20 cellular contexts compared by ENCODE assay signal in genomic region chr1:58804853-58805252, GRCh38. TPM values are rescaled to one million over a fixed set of nuclear protein-coding genes. Genes with fewer than 3 reads are reported as not detected.
A peak's percentile ranks its signal among the peaks of the same experiment; 100 is the strongest.
DNase-seq lines count a peak whose midpoint lies in the region; ATAC-seq, FAIRE-seq and TF ChIP-seq lines count a peak whose summit lies in the region.
"Had no signal": no experiment of that assay in that cellular context is flagged by ENCODE, and none has a peak within 500 bp of the region (broad histone marks: within the 10 kb centered on the region; RNA-seq: fewer than 3 reads in every experiment).

No MANE protein-coding gene starts in this region.

- H3K27ac ChIP-seq in breast epithelium (no peak overlapping the region), hepatocyte (peak overlapping the region; percentile 68), kidney (ENCODE audit: low read depth in 2 of 2, low read length in 2 of 2) (no peak overlapping the region)
- H3K27ac ChIP-seq: body of pancreas, tibial artery had no signal

- FAIRE-seq in kidney (lab: Jason Lieb, UNC) = no peak

- TF ChIP-seq CTCF in MCF 10A (IDR thresholded peaks at IDR 0.05; ENCODE audit: unreplicated experiment) (no peak), breast epithelium (IDR thresholded peaks at IDR 0.05) (no peak), hepatocyte (IDR thresholded peaks at IDR 0.05; ENCODE audit: poor library complexity) (no peak), kidney (IDR thresholded peaks at IDR 0.05; ENCODE audit: borderline replicate concordance, extremely low read depth, insufficient read depth) (no peak)

- H3K36me3 Mint-ChIP-seq in MCF 10A (ENCODE audit: insufficient read depth, unreplicated experiment) = no peaks in the 10 kb centered on the region

- ATAC-seq in HG02610 (IDR thresholded peaks at IDR 0.05; ENCODE audit: unreplicated experiment) = no peak
- no peak for ATAC-seq in GM19395 (IDR thresholded peaks at IDR 0.05; ENCODE audit: unreplicated experiment)
- ATAC-seq: body of pancreas, sciatic nerve had no signal

- H3K9ac ChIP-seq in kidney (ENCODE audit: low read length in 2 of 2) = no peak overlapping the region

- CTCF ChIA-PET in MCF 10A (lab: Yijun Ruan, JAX) = no interaction called here

- H3K9me2 ChIP-seq in hepatocyte (replicated peaks; ENCODE audit: insufficient read depth) = no peaks in the 10 kb centered on the region

- no peaks in the 10 kb centered on the region for H4K20me1 ChIP-seq in hepatocyte (ENCODE audit: insufficient read depth, poor library complexity, severe bottlenecking)

- no peak for TF ChIP-seq POLR2A in breast epithelium (IDR thresholded peaks at IDR 0.05)

- no peaks in the 10 kb centered on the region for H3K4me1 ChIP-seq in breast epithelium
- H3K4me1 ChIP-seq in hepatocyte (ENCODE audit: insufficient read depth) = peaks cover 10% of the 10 kb centered on the region
- peaks cover 0 to 2% of the 10 kb centered on the region in 2 donors for H3K4me1 ChIP-seq in kidney (ENCODE audit: control insufficient read depth in 1 of 2, insufficient read depth in 1 of 2, low read depth in 1 of 2, low read length in 2 of 2)

- H3K27me3 ChIP-seq in breast epithelium (no peaks in the 10 kb centered on the region), hepatocyte (no peaks in the 10 kb centered on the region)
- H3K27me3 ChIP-seq: body of pancreas, tibial artery had no signal

- H3K27ac Mint-ChIP-seq in MCF 10A (ENCODE audit: low read depth, unreplicated experiment) = peak overlapping the region; percentile 2
- H3K27ac Mint-ChIP-seq: activated naive CD4-positive, alpha-beta T cell treated with anti-CD3 and anti-CD28 coated beads for 36 hours; HFFc6 had no signal

- POLR2A ChIA-PET in MCF 10A (lab: Yijun Ruan, JAX) = interaction anchor here (0.6 to 1.5 kb wide), 3 partner anchors 9 to 208 kb away, joined by 3 to 4 read pairs (median 3); partner anchors contain the start of gene JUN

- no peaks in the 10 kb centered on the region for H3K9me3 ChIP-seq in breast epithelium
- H3K9me3 ChIP-seq in hepatocyte (ENCODE audit: low read depth) = no peaks in the 10 kb centered on the region
- H3K9me3 ChIP-seq in kidney (ENCODE audit: control insufficient read depth in 1 of 2, low read length in 2 of 2) = no peaks in the 10 kb centered on the region
- H3K9me3 ChIP-seq: body of pancreas, tibial artery had no signal

- H3K79me2 ChIP-seq in hepatocyte = no peaks in the 10 kb centered on the region

- no peaks in the 10 kb centered on the region for H3K27me3 Mint-ChIP-seq in MCF 10A (ENCODE audit: insufficient read depth, unreplicated experiment)
- H3K27me3 Mint-ChIP-seq: CD4-positive, CD25-positive, alpha-beta regulatory T cell had no signal

- H2AFZ ChIP-seq in hepatocyte = no peak overlapping the region

- BruUV-seq in MCF 10A (replicated peaks; lab: Mats Ljungman, UMichigan) = no TSS peak

- intact Hi-C loops in MCF 10A (cut with micrococcal nuclease) (no loop called here), breast epithelium (cut with DNase I; ENCODE audit: low total_unique reads) (no loop called here), kidney (cut with DNase I) (no loop called here)

- peaks cover 6% of the 10 kb centered on the region for H3K4me1 Mint-ChIP-seq in MCF 10A (ENCODE audit: insufficient read depth, unreplicated experiment)

- no peaks in the 10 kb centered on the region for H3K9me3 Mint-ChIP-seq in MCF 10A (ENCODE audit: unreplicated experiment)
- H3K9me3 Mint-ChIP-seq: activated naive CD4-positive, alpha-beta T cell treated with anti-CD3 and anti-CD28 coated beads for 36 hours; HFFc6 had no signal

- H3K36me3 ChIP-seq in breast epithelium = no peaks in the 10 kb centered on the region
- H3K36me3 ChIP-seq in hepatocyte (replicated peaks; ENCODE audit: insufficient read depth, low read depth) = no peaks in the 10 kb centered on the region
- H3K36me3 ChIP-seq in kidney (ENCODE audit: control insufficient read depth in 1 of 2, insufficient read depth in 2 of 2, low read length in 2 of 2) = no peaks in the 10 kb centered on the region
- H3K36me3 ChIP-seq: tibial artery had no signal

- WGBS in hepatocyte (ENCODE audit: low lambda C conversion rate, missing lambda C conversion rate) = 46% methylated on average over 1 of the region's 1 CpG

- no peak overlapping the region for H3K4me3 Mint-ChIP-seq in MCF 10A (ENCODE audit: unreplicated experiment)
- H3K4me3 Mint-ChIP-seq: activated naive CD4-positive, alpha-beta T cell treated with anti-CD3 and anti-CD28 coated beads for 36 hours; CD4-positive, CD25-positive, alpha-beta regulatory T cell; HFFc6 had no signal

- H3K4me3 ChIP-seq in breast epithelium (no peak overlapping the region), hepatocyte (no peak overlapping the region), kidney (ENCODE audit: low read length in 2 of 2) (no peak overlapping the region)
- H3K4me3 ChIP-seq: body of pancreas, tibial artery had no signal

- H3K4me2 ChIP-seq in hepatocyte = no peak overlapping the region

- DNase-seq in MCF 10A (ENCODE audit: unreplicated experiment) (no peak), breast epithelium (ENCODE audit: low spot score in 2 of 2) (no peak), NCI-H774 (lab: John Stamatoyannopoulos, UW) (peak; percentile 21), hepatocyte (ENCODE audit: low spot score) (no peak), kidney (no peak)
- no peak for DNase-seq in activated naive CD4-positive, alpha-beta T cell treated with Interleukin-2 at 50 U/mL for 16 hours
- DNase-seq: activated naive CD4-positive, alpha-beta T cell treated with anti-CD3 and anti-CD28 coated beads for 36 hours; body of pancreas; CD4-positive, CD25-positive, alpha-beta regulatory T cell; head of caudate nucleus; HFFc6; Kasumi-1; midbrain; NCI-H1436 treated with DMSO at 0.1 percent for 48 hours; occipital lobe; T-helper 1 cell; tibial artery had no signal

RNA-seq across cellular contexts. Expression of gene JUN, which starts 21.0 kb away (rescaled TPM):
- 60.6 and 71.5 TPM in 2 replicates for total RNA-seq in MCF 10A (2022)
- total RNA-seq in breast epithelium = 100 to 1,000 TPM; 119 to 880 (median 379) TPM
- 289 and 351 TPM in 2 replicates for total RNA-seq in hepatocyte
- 170 and 189 TPM in 2 replicates for polyA plus RNA-seq in hepatocyte
- total RNA-seq in kidney = 109 TPM
- 41.8 TPM for polyA plus RNA-seq in kidney (ENCODE audit: insufficient read depth, low read depth, low replicate concordance)
